In the genomic region with DNA sequence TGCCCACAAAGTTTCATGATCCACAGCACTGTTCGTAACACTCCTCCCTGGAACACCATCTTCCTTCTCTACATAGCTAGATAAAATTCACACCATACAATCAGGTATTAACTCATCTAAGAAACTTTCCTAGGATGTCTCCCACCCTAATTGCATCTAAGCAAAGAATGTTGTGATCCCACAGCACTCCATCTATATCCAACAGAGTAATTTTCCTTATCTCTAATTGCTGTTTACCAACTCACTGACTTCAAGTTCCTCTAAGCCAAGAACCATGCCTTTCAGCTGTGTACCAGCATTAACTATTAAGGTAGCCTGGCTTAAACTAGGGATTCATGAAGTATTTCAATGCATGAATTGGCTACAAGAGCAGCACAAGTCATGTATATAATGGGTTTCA, we compare ENCODE assay signal across 2 cellular contexts.
TF ChIP-seq lines count a peak whose summit lies in the region.

No MANE protein-coding gene starts in this region.

TF ChIP-seq in IMR-90, 13 proteins besides CTCF, POLR2A, EP300 and RAD21:
- TF ChIP-seq BHLHE40 (IDR thresholded peaks at IDR 0.05; ENCODE audit: low read depth, low read length) (no peak), FOS (IDR thresholded peaks at IDR 0.05; ENCODE audit: low read depth, low read length) (no peak), RCOR1 (IDR thresholded peaks at IDR 0.05; ENCODE audit: insufficient replicate concordance, low read length) (no peak), SMC3 (IDR thresholded peaks at IDR 0.05; ENCODE audit: low read depth, low read length) (no peak)
- TF ChIP-seq, protein P1, sequence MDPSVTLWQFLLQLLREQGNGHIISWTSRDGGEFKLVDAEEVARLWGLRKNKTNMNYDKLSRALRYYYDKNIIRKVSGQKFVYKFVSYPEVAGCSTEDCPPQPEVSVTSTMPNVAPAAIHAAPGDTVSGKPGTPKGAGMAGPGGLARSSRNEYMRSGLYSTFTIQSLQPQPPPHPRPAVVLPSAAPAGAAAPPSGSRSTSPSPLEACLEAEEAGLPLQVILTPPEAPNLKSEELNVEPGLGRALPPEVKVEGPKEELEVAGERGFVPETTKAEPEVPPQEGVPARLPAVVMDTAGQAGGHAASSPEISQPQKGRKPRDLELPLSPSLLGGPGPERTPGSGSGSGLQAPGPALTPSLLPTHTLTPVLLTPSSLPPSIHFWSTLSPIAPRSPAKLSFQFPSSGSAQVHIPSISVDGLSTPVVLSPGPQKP (IDR thresholded peaks at IDR 0.05; ENCODE audit: borderline replicate concordance, low read depth, low read length), result no peak
- TF ChIP-seq, protein P2, sequence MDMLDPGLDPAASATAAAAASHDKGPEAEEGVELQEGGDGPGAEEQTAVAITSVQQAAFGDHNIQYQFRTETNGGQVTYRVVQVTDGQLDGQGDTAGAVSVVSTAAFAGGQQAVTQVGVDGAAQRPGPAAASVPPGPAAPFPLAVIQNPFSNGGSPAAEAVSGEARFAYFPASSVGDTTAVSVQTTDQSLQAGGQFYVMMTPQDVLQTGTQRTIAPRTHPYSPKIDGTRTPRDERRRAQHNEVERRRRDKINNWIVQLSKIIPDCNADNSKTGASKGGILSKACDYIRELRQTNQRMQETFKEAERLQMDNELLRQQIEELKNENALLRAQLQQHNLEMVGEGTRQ (IDR thresholded peaks at IDR 0.05; ENCODE audit: low read depth, low read length), result no peak

TF ChIP-seq in HepG2, 621 proteins besides CTCF, POLR2A, EP300 and RAD21:
- TF ChIP-seq ZNF501 (CRISPR knock-in tag; IDR thresholded peaks at IDR 0.05) (no peak), HDAC1 (CRISPR knock-in tag; IDR thresholded peaks at IDR 0.05) (no peak), E2F2 (CRISPR knock-in tag; IDR thresholded peaks at IDR 0.05; ENCODE audit: borderline replicate concordance) (no peak), TCF7L2 (IDR thresholded peaks at IDR 0.05; ENCODE audit: low read depth, low read length) (no peak), ZKSCAN5 (CRISPR knock-in tag; IDR thresholded peaks at IDR 0.05) (no peak), ZFY (CRISPR knock-in tag; IDR thresholded peaks at IDR 0.05) (no peak), ZNF549 (CRISPR knock-in tag; IDR thresholded peaks at IDR 0.05) (no peak), ELF1 (CRISPR knock-in tag; IDR thresholded peaks at IDR 0.05) (no peak), NR0B2 (CRISPR knock-in tag; IDR thresholded peaks at IDR 0.05) (no peak), ZFP1 (CRISPR knock-in tag; IDR thresholded peaks at IDR 0.05) (no peak), ZNF704 (CRISPR knock-in tag; IDR thresholded peaks at IDR 0.05; ENCODE audit: borderline replicate concordance) (no peak), ZNF737 (CRISPR knock-in tag; IDR thresholded peaks at IDR 0.05; ENCODE audit: borderline replicate concordance) (no peak), ZNF430 (CRISPR knock-in tag; IDR thresholded peaks at IDR 0.05) (no peak), ZNF776 (CRISPR knock-in tag; IDR thresholded peaks at IDR 0.05) (no peak), NCOA1 (CRISPR knock-in tag; IDR thresholded peaks at IDR 0.05) (no peak), CEBPG (CRISPR knock-in tag; IDR thresholded peaks at IDR 0.05) (no peak), MTA1 (CRISPR knock-in tag; IDR thresholded peaks at IDR 0.05; ENCODE audit: borderline replicate concordance) (no peak)
- TF ChIP-seq, protein P3, sequence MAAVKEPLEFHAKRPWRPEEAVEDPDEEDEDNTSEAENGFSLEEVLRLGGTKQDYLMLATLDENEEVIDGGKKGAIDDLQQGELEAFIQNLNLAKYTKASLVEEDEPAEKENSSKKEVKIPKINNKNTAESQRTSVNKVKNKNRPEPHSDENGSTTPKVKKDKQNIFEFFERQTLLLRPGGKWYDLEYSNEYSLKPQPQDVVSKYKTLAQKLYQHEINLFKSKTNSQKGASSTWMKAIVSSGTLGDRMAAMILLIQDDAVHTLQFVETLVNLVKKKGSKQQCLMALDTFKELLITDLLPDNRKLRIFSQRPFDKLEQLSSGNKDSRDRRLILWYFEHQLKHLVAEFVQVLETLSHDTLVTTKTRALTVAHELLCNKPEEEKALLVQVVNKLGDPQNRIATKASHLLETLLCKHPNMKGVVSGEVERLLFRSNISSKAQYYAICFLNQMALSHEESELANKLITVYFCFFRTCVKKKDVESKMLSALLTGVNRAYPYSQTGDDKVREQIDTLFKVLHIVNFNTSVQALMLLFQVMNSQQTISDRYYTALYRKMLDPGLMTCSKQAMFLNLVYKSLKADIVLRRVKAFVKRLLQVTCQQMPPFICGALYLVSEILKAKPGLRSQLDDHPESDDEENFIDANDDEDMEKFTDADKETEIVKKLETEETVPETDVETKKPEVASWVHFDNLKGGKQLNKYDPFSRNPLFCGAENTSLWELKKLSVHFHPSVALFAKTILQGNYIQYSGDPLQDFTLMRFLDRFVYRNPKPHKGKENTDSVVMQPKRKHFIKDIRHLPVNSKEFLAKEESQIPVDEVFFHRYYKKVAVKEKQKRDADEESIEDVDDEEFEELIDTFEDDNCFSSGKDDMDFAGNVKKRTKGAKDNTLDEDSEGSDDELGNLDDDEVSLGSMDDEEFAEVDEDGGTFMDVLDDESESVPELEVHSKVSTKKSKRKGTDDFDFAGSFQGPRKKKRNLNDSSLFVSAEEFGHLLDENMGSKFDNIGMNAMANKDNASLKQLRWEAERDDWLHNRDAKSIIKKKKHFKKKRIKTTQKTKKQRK (IDR thresholded peaks at IDR 0.05; ENCODE audit: low read length), result no peak
- TF ChIP-seq, protein P4, sequence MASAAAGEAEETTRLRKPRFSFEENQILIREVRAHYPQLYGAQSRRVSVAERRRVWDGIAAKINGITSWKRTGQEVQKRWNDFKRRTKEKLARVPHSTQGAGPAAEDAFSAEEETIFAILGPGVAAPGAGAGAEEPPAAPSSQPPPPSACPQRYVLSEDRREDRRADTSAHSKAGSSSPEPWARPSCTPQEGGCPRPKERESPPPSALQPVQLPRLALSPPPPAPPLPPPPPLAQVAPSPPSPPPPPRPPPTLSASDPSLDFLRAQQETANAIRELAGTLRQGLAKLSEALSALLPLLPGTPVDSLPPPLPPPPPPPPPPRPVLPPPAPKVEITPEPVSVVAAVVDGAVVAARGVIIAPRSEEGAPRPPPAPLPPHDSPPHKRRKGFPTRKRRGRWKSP (CRISPR knock-in tag; IDR thresholded peaks at IDR 0.05), result no peak
